ENCODE assay signal across 8 cellular contexts in genomic region chr2:205706769-205707375, GRCh38. TPM values are rescaled to one million over a fixed set of nuclear protein-coding genes. Genes with fewer than 3 reads are reported as not detected.
DNase-seq lines count a peak whose midpoint lies in the region; ATAC-seq and TF ChIP-seq lines count a peak whose summit lies in the region.

No MANE protein-coding gene starts in this region.

- H3K79me2 ChIP-seq in OCI-LY3 (ENCODE audit: low read length): no peaks in the 10 kb centered on the region

- H3K4me3 ChIP-seq in OCI-LY3 (ENCODE audit: low read length) (peak overlapping the region; percentile 44; the same call in 1 of the 2 replicates), adrenal gland (no peak overlapping the region), kidney epithelial cell (ENCODE audit: low read depth, low read length) (no peak overlapping the region), HAP-1 (no peak overlapping the region)

- 21 to 38% (median 28%) methylated on average over 10 of the region's 10 CpGs for WGBS in adrenal gland, 4 donors

- H3K4me1 ChIP-seq in OCI-LY3 (ENCODE audit: low read length) (peaks cover 25% of the 10 kb centered on the region), adrenal gland (replicated peaks in 1 of 2) (peaks cover 44 to 74% of the 10 kb centered on the region in 2 donors), HAP-1 (peaks cover 1% of the 10 kb centered on the region)

- peak in 1 of 2 donors; percentile 54 for TF ChIP-seq POLR2A in adrenal gland (IDR thresholded peaks at IDR 0.05)

- H3K9me3 ChIP-seq in OCI-LY3 (ENCODE audit: insufficient read depth, low read length) (no peaks in the 10 kb centered on the region), adrenal gland (replicated peaks in 1 of 3) (no peaks in the 10 kb centered on the region), HAP-1 (no peaks in the 10 kb centered on the region)

- H3K4me2 ChIP-seq in OCI-LY3 (ENCODE audit: low read length): peak overlapping the region; percentile 76

- no peaks in the 10 kb centered on the region for H4K20me1 ChIP-seq in OCI-LY3 (ENCODE audit: insufficient read depth, low read length)

- peak; percentile 91 for ATAC-seq in GM18520 (IDR thresholded peaks at IDR 0.05; ENCODE audit: unreplicated experiment)
- peak; percentile 96 for ATAC-seq in HG02943 (IDR thresholded peaks at IDR 0.05; ENCODE audit: low read depth, unreplicated experiment)

- H3K36me3 ChIP-seq in OCI-LY3 (replicated peaks; ENCODE audit: low read depth, low read length) (no peaks in the 10 kb centered on the region), adrenal gland (replicated peaks in 1 of 2) (no peaks in the 10 kb centered on the region), kidney epithelial cell (ENCODE audit: control insufficient read depth, insufficient read depth, low read length) (no peaks in the 10 kb centered on the region), HAP-1 (replicated peaks) (no peaks in the 10 kb centered on the region)

- DNase-seq in Ammon's horn (ENCODE audit: low spot score) (peak; percentile 74), adrenal gland (peak; percentile 68 to 89 (median 85)), kidney epithelial cell (ENCODE audit: low read depth) (peak; percentile 77), HAP-1 (ENCODE audit: low spot score in 2 of 2) (no peak)
- DNase-seq in stimulated activated CD4-positive, alpha-beta T cell treated with anti-CD3 and anti-CD28 coated beads, Interleukin-4, amount 100 ng/mL, for 48 hours (ENCODE audit: low read depth in 2 of 2): peak; percentile 27 to 32

- in situ Hi-C loops in HAP-1 (cut with MboI; ENCODE audit: low sequenced_read_pairs): no loop called here

- no peaks in the 10 kb centered on the region for H3K27me3 ChIP-seq in OCI-LY3 (ENCODE audit: low read depth, low read length)
- no peaks in the 10 kb centered on the region for H3K27me3 ChIP-seq in adrenal gland
- H3K27me3 ChIP-seq in kidney epithelial cell (ENCODE audit: control insufficient read depth, insufficient read depth, low read length): no peaks in the 10 kb centered on the region
- no peaks in the 10 kb centered on the region for H3K27me3 ChIP-seq in HAP-1 (ENCODE audit: low read depth)

- intact Hi-C loops in adrenal gland (cut with DNase I): no loop called here

- H3K9ac ChIP-seq in OCI-LY3 (ENCODE audit: low read length): peak overlapping the region; percentile 59

- H3K27ac ChIP-seq in OCI-LY3 (ENCODE audit: low read length) (peak overlapping the region; percentile 93), adrenal gland (peak overlapping the region; percentile 41 to 96 (median 87))

- peak overlapping the region; percentile 96 for H2AFZ ChIP-seq in OCI-LY3 (ENCODE audit: low read depth, low read length)

- no peak for TF ChIP-seq CTCF in OCI-LY3 (IDR thresholded peaks at IDR 0.05; ENCODE audit: low read depth, low read length)
- TF ChIP-seq CTCF in adrenal gland (IDR thresholded peaks at IDR 0.05): no peak
- TF ChIP-seq CTCF in kidney epithelial cell (IDR thresholded peaks at IDR 0.05; ENCODE audit: insufficient read depth, low read length, poor library complexity, severe bottlenecking): no peak

RNA-seq across cellular contexts. Expression of gene NRP2, which starts 24.6 kb away (rescaled TPM):
- total RNA-seq in adrenal gland: 100 to 1,000 TPM in 5 of 8 donors, 10 to 100 TPM in 3; 58.9 to 205 (median 120) TPM
- 10 to 100 TPM; 27.6 to 42.2 (median 32.5) TPM for polyA plus RNA-seq in adrenal gland
- 78.6 and 90.2 TPM in 2 replicates for total RNA-seq in kidney epithelial cell

Comparison
In these comparisons a context has a peak if more than half of its experiments do, and no peak if none do; other contexts are left out.
1. DNase-seq: peak in Ammon's horn (single experiment), adrenal gland (7 of 7), kidney epithelial cell (single experiment) and stimulated activated CD4-positive, alpha-beta T cell treated with anti-CD3 and anti-CD28 coated beads, Interleukin-4, amount 100 ng/mL, for 48 hours (2 of 2); none in HAP-1 (0 of 2).